ENCODE assay signal across 34 cellular contexts in genomic region chr2:124713969-124714368, GRCh38.
"Had no signal": no experiment of that assay in that cellular context is flagged by ENCODE, and none has a peak within 500 bp of the region (broad histone marks: within the 10 kb centered on the region; RNA-seq: fewer than 3 reads in every experiment).

No MANE protein-coding gene starts in this region.

- H3K4me3 ChIP-seq: MG63 had no signal

- H3K36me3 ChIP-seq: MG63 had no signal

- DNase-seq: Karpas-422, Kasumi-1, MG63, MM.1S, MV-4-11, NCI-H1048, NCI-H1092, NCI-H1092 treated with DMSO at 0.1 percent for 48 hours, NCI-H1105, NCI-H1105 treated with DMSO at 0.1 percent for 48 hours, NCI-H1417, NCI-H1417 treated with DMSO at 0.1 percent for 48 hours, NCI-H1436, NCI-H1436 treated with DMSO at 0.1 percent for 48 hours, NCI-H146, NCI-H1694, NCI-H1694 treated with DMSO at 0.1 percent for 48 hours, NCI-H187, NCI-H187 treated with DMSO at 0.1 percent for 48 hours, NCI-H1930, NCI-H2029, NCI-H2029 treated with DMSO at 0.1 percent for 48 hours, NCI-H2081, NCI-H2081 treated with DMSO at 0.1 percent for 48 hours, NCI-H2107, NCI-H2171, NCI-H2171 treated with DMSO at 0.1 percent for 48 hours, NCI-H2227 treated with DMSO at 0.1 percent for 48 hours, NCI-H226, NCI-H345, NCI-H446, NCI-H446 treated with DMSO at 0.1 percent for 48 hours, NCI-H510A had no signal

- H3K27me3 ChIP-seq: MG63 had no signal

- H3K27ac ChIP-seq: KMS-11 had no signal

- H3K9me3 ChIP-seq: MG63 had no signal

- H3K9ac ChIP-seq: KMS-11 had no signal
